ENCODE assay signal across 1 cellular context in genomic region chr6:50952092-50952932, GRCh38.
A peak's percentile ranks its signal among the peaks of the same experiment; 100 is the strongest.
TF ChIP-seq lines count a peak whose summit lies in the region.

No MANE protein-coding gene starts in this region.

TF ChIP-seq in K562, 482 proteins besides CTCF, POLR2A, EP300 and RAD21 (continued from another document):
- TF ChIP-seq CREB3 (tag; conservative IDR thresholded peaks at IDR 0.05; ENCODE audit: low read depth): no peak
- TF ChIP-seq MTA3 (IDR thresholded peaks at IDR 0.05; ENCODE audit: borderline replicate concordance): 0 out of 2 replicates have a peak, but pooled peaks have one; percentile 42
- TF ChIP-seq C11orf30 (IDR thresholded peaks at IDR 0.05; ENCODE audit: low read depth): peak; percentile 91
- no peak for TF ChIP-seq NFYB (IDR thresholded peaks at IDR 0.05; ENCODE audit: extremely low read depth, insufficient read length)
- TF ChIP-seq NFE2 (IDR thresholded peaks at IDR 0.05; ENCODE audit: low read depth): peak; percentile 93
- TF ChIP-seq PKNOX1 (IDR thresholded peaks at IDR 0.05): peak; percentile 75
- peak; percentile 64 for TF ChIP-seq DACH1 (IDR thresholded peaks at IDR 0.05; ENCODE audit: partially characterized antibody)
- peak; percentile 55 for TF ChIP-seq DPF2 (IDR thresholded peaks at IDR 0.05)
- peak; percentile 21; the same call in 1 of the 2 replicates for TF ChIP-seq CEBPB (tag; IDR thresholded peaks at IDR 0.05)
- TF ChIP-seq NFE2L1 (tag; IDR thresholded peaks at IDR 0.05; ENCODE audit: borderline replicate concordance, low read depth): peak; percentile 71
- TF ChIP-seq ILK (tag; IDR thresholded peaks at IDR 0.05; ENCODE audit: borderline replicate concordance, low read depth): no peak
- TF ChIP-seq MAFF (IDR thresholded peaks at IDR 0.05; ENCODE audit: low read length): peak; percentile 72; the same call in 1 of the 2 replicates
- no peak for TF ChIP-seq PBX2 (CRISPR knock-in tag; IDR thresholded peaks at IDR 0.05; ENCODE audit: low read depth)
- peak; percentile 57 for TF ChIP-seq PBX2 (tag; conservative IDR thresholded peaks at IDR 0.05; ENCODE audit: low read depth)
- TF ChIP-seq SMARCA4 (IDR thresholded peaks at IDR 0.05): peak; percentile 43; the same call in 1 of the 2 replicates
- peak; percentile 90; the same call in 1 of the 2 replicates for TF ChIP-seq MYNN (IDR thresholded peaks at IDR 0.05)
- TF ChIP-seq MYNN (CRISPR knock-in tag; IDR thresholded peaks at IDR 0.05): no peak
- TF ChIP-seq RB1 (IDR thresholded peaks at IDR 0.05; ENCODE audit: low read depth): no peak
- TF ChIP-seq E2F1 (CRISPR knock-in tag; IDR thresholded peaks at IDR 0.05): no peak
